11 cellular contexts compared by ENCODE assay signal in the genomic region with DNA sequence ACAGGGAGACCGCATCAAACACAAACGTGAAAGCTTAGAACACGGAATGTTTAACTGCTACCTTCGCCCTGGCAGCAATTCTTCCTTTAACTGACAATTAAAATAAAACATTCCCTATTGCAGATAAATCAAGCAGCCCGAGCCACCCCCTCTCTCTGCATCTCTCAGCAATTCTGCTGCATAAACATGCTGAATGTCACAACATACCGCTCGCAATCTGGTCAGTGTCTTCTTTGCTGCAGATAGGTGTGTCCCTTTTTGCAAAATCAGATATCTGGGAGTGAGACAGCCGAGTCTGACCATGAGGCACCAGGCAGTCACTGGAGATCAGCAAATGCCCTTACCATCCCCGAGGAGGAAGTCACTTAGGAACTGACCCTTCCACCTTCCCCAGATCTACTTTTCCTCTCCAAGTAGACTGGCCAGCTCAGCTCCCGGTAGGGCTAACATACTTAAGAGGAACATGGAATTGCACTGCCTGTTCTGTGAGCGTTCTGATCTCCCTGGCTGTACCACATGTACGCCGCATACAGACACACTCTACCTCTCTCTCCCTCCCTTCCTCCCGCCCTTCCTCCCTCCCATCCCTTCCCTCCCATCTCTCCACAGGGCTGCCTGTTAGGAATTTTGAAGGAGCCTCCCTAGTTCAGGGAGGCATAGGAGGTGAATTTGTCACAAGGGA. TPM values are rescaled to one million over a fixed set of nuclear protein-coding genes. Genes with fewer than 3 reads are reported as not detected.
DNase-seq lines count a peak whose midpoint lies in the region; ATAC-seq and TF ChIP-seq lines count a peak whose summit lies in the region.
"Had no signal": no experiment of that assay in that cellular context is flagged by ENCODE, and none has a peak within 500 bp of the region (broad histone marks: within the 10 kb centered on the region; RNA-seq: fewer than 3 reads in every experiment).

A gene (minus strand): TSS at position 535 of the 682 bp plus-strand sequence.

- H3K27ac ChIP-seq in mammary epithelial cell (ENCODE audit: insufficient read depth, low read depth, low read length), result no peak within 1 kb of the TSS
- H3K27ac ChIP-seq in iPS-18a (ENCODE audit: low read length), result no peak within 1 kb of the TSS
- H3K27ac ChIP-seq: gastrocnemius medialis had no signal

- H3K27ac Mint-ChIP-seq in progenitor cell of endocrine pancreas, result no peak within 1 kb of the TSS

- H3K27me3 Mint-ChIP-seq in progenitor cell of endocrine pancreas, result peaks cover 32% of the 10 kb centered on the region

- CTCF ChIA-PET in mammary epithelial cell (lab: Charles Lee; ENCODE audit: low non-redundant PET), result no interaction called here

- H3K79me2 ChIP-seq in mammary epithelial cell (ENCODE audit: insufficient read depth, low read length), result no peaks in the 10 kb centered on the region

- no peaks in the 10 kb centered on the region for H3K4me1 Mint-ChIP-seq in progenitor cell of endocrine pancreas (ENCODE audit: low read depth)

- no peaks in the 10 kb centered on the region for H3K36me3 ChIP-seq in ES-I3 (ENCODE audit: insufficient read depth, low read length)
- no peaks in the 10 kb centered on the region for H3K36me3 ChIP-seq in mammary epithelial cell (ENCODE audit: insufficient read depth, low read length)
- no peaks in the 10 kb centered on the region for H3K36me3 ChIP-seq in iPS-18a (ENCODE audit: control insufficient read depth, low read depth, low read length)
- H3K36me3 ChIP-seq: gastrocnemius medialis had no signal

- ATAC-seq in GM19324 (IDR thresholded peaks at IDR 0.05; ENCODE audit: low FRiP score, unreplicated experiment), result no peak
- ATAC-seq: gastrocnemius medialis had no signal

- no peak for TF ChIP-seq CTCF in mammary epithelial cell (conservative IDR thresholded peaks at IDR 0.05 in 1 of 2, IDR thresholded peaks at IDR 0.05 in 1 of 2; ENCODE audit: extremely low read depth in 1 of 2, insufficient read depth in 1 of 2, low read depth in 1 of 2, low read length in 2 of 2)
- no peak for TF ChIP-seq CTCF in progenitor cell of endocrine pancreas (IDR thresholded peaks at IDR 0.05; ENCODE audit: unreplicated experiment)

- H2AFZ ChIP-seq in mammary epithelial cell (ENCODE audit: low read depth, low read length), result peak within 1 kb of the TSS; percentile 37

- H3K9me3 ChIP-seq in ES-I3 (ENCODE audit: control insufficient read depth, insufficient read depth, low read length) (no peaks in the 10 kb centered on the region), mammary epithelial cell (replicated peaks; ENCODE audit: insufficient read depth, low read length) (no peaks in the 10 kb centered on the region), iPS-18a (ENCODE audit: control insufficient read depth, low read depth, low read length) (no peaks in the 10 kb centered on the region)
- H3K9me3 ChIP-seq: gastrocnemius medialis had no signal

- no TSS peak for BruUV-seq in mammary epithelial cell (replicated peaks; lab: Mats Ljungman, UMichigan)

- DNase-seq in mammary epithelial cell (no peak), progenitor cell of endocrine pancreas (ENCODE audit: low spot score, unreplicated experiment) (no peak), middle frontal gyrus (ENCODE audit: extremely low spot score, low spot score) (no peak), NCI-H2029 (lab: John Stamatoyannopoulos, UW) (no peak), DMS79 (lab: John Stamatoyannopoulos, UW) (no peak)
- DNase-seq: activated CD4-positive, alpha-beta T cell treated with anti-CD3 and anti-CD28 coated beads for 48 hours; gastrocnemius medialis; NCI-H1417 treated with DMSO at 0.1 percent for 48 hours had no signal

- WGBS in mammary epithelial cell (ENCODE audit: low coverage, missing lambda C conversion rate), result 95% methylated on average over 9 of the region's 14 CpGs

- in situ Hi-C loops in mammary epithelial cell (cut with MboI; ENCODE audit: low sequenced_read_pairs in 2 of 2), result no loop called here

- H3K4me2 ChIP-seq in mammary epithelial cell (ENCODE audit: insufficient read depth, low read depth, low read length), result no peak within 1 kb of the TSS

- H3K4me1 ChIP-seq in ES-I3 (ENCODE audit: insufficient read depth, low read length) (peaks cover 27% of the 10 kb centered on the region), mammary epithelial cell (ENCODE audit: insufficient read depth, low read length) (peaks cover 12% of the 10 kb centered on the region), iPS-18a (ENCODE audit: control insufficient read depth, low read depth, low read length) (peaks cover 26% of the 10 kb centered on the region)
- H3K4me1 ChIP-seq: gastrocnemius medialis had no signal

- no peaks in the 10 kb centered on the region for H3K9me3 Mint-ChIP-seq in progenitor cell of endocrine pancreas (ENCODE audit: low read depth)

- no peak within 1 kb of the TSS for H3K4me3 Mint-ChIP-seq in progenitor cell of endocrine pancreas (ENCODE audit: low read depth)

- dilution Hi-C loops in mammary epithelial cell (cut with HindIII; ENCODE audit: low sequenced_read_pairs), result loop anchor here (5.0 kb wide), 1 partner anchor 33 kb away; no protein-coding TSS in a partner anchor

- H3K4me3 ChIP-seq in mammary epithelial cell (replicated peaks in 1 of 3; ENCODE audit: insufficient read depth in 1 of 3, low read depth in 2 of 3, low read length in 3 of 3) (no peak within 1 kb of the TSS), iPS-18a (ENCODE audit: low read length) (peak within 1 kb of the TSS; percentile 23)
- H3K4me3 ChIP-seq: gastrocnemius medialis had no signal

- intact Hi-C loops in mammary epithelial cell (cut with micrococcal nuclease), result no loop called here

- H3K27me3 ChIP-seq in mammary epithelial cell (ENCODE audit: insufficient read depth, low read length) (no peaks in the 10 kb centered on the region), iPS-18a (ENCODE audit: control insufficient read depth, insufficient read depth, low read length) (no peaks in the 10 kb centered on the region)

- H3K9ac ChIP-seq in ES-I3 (ENCODE audit: low read depth, low read length) (peak within 1 kb of the TSS; percentile 14; the same call in 1 of the 2 replicates), mammary epithelial cell (ENCODE audit: insufficient read depth, low read length) (no peak within 1 kb of the TSS), iPS-18a (ENCODE audit: low read length) (no peak within 1 kb of the TSS)

- no peaks in the 10 kb centered on the region for H3K36me3 Mint-ChIP-seq in progenitor cell of endocrine pancreas (ENCODE audit: insufficient read depth)

- H4K20me1 ChIP-seq in mammary epithelial cell (ENCODE audit: insufficient read depth, low read length), result no peaks in the 10 kb centered on the region

RNA-seq across cellular contexts. Expression of the gene that starts here (rescaled TPM):
- 10 to 100 TPM in 1 of 2 donors, 1 to 10 TPM in 1; 4.7 to 27.1 TPM for total RNA-seq in mammary epithelial cell
- 27.6 TPM for polyA plus RNA-seq in mammary epithelial cell
- 55.2 TPM for polyA minus RNA-seq in mammary epithelial cell
- 42.2 and 66.9 TPM in 2 replicates for total RNA-seq in progenitor cell of endocrine pancreas
